In the genomic region with DNA sequence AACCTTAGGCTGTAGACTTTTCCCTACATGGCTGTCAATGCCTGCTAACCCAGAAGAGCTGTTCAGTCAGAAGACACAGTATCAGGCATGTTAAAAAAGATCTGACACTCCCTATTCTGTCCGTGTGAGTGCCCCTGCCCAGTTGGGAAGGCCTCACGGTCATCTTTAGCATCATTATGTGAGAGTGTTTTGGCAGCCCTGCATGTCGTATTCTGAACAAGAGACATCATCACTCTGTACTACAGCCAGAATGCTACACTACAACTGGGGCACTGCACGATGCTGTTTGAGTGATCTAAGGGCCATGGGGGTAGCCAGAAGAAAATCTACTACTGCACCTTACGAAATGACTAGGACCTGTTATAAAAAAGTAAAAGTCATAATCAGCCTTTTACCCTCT, we compare ENCODE assay signal across 24 cellular contexts.
"Had no signal": no experiment of that assay in that cellular context is flagged by ENCODE, and none has a peak within 500 bp of the region (broad histone marks: within the 10 kb centered on the region; RNA-seq: fewer than 3 reads in every experiment).

No MANE protein-coding gene starts in this region.

- H3K9me3 ChIP-seq: Peyer's patch had no signal

- H3K27ac ChIP-seq: Peyer's patch had no signal

- H3K27me3 ChIP-seq: Peyer's patch had no signal

- H3K4me3 ChIP-seq: Peyer's patch had no signal

- DNase-seq: activated CD4-positive, alpha-beta T cell treated with anti-CD3 and anti-CD28 coated beads, Interleukin-2, amount 10 ng/mL, durations not matched to agents 24 days and 14 days; activated CD4-positive, alpha-beta T cell treated with anti-CD3 and anti-CD28 coated beads, Interleukin-2, amount 50 U/mL, for 48 hours; activated CD4-positive, CD25-positive, alpha-beta regulatory T cell treated with anti-CD3 and anti-CD28 coated beads, Interleukin-2, amount 50 U/mL, for 72 hours; activated CD8-positive, alpha-beta memory T cell treated with anti-CD3 and anti-CD28 coated beads, Interleukin-2, amount 10 ng/mL, durations not matched to agents 7 days and 5 days; activated effector memory CD4-positive, alpha-beta T cell treated with anti-CD3 and anti-CD28 coated beads, Interleukin-2, amount 50 U/mL, for 16 hours; activated naive CD4-positive, alpha-beta T cell treated with Interleukin-2 at 50 U/mL for 16 hours; activated naive CD8-positive, alpha-beta T cell treated with anti-CD3 and anti-CD28 coated beads, Interleukin-2, amount 50 U/mL, for 24 hours; activated T-cell treated with anti-CD3 and anti-CD28 coated beads, Interleukin-2, amount 50 U/mL, for 4 hours; amniotic stem cell; IMR-90; KBM-7; NCI-H1092; NCI-H1417 treated with DMSO at 0.1 percent for 48 hours; NCI-H1694 treated with DMSO at 0.1 percent for 48 hours; NCI-H2029 treated with DMSO at 0.1 percent for 48 hours; NCI-H510A treated with DMSO at 0.1 percent for 48 hours; NCI-H69; NK-92 treated with Interleukin-12 subunit alpha and Interleukin-12 subunit beta, amount 100 ng/mL, for 24 hours; Peyer's patch; SIG-M5; T-helper 17 cell; T-helper 9 cell had no signal

- ATAC-seq: activated CD8-positive, alpha-beta memory T cell treated with anti-CD3 and anti-CD28 coated beads, Interleukin-2, amount 10 ng/mL, durations not matched to agents 7 days and 5 days; activated naive CD4-positive, alpha-beta T cell treated with anti-CD3 and anti-CD28 coated beads, Interleukin-2, amount 50 U/mL, for 72 hours; activated naive CD8-positive, alpha-beta T cell treated with anti-CD3 and anti-CD28 coated beads, Interleukin-2, amount 50 U/mL, for 24 hours; activated T-cell treated with anti-CD3 and anti-CD28 coated beads, Interleukin-2, amount 50 U/mL, for 4 hours; T-helper 17 cell; WTC11 had no signal

- H3K4me1 ChIP-seq: Peyer's patch had no signal

- H3K36me3 ChIP-seq: Peyer's patch had no signal
